Comparison of ENCODE assay signal across 8 cellular contexts in the genomic region with DNA sequence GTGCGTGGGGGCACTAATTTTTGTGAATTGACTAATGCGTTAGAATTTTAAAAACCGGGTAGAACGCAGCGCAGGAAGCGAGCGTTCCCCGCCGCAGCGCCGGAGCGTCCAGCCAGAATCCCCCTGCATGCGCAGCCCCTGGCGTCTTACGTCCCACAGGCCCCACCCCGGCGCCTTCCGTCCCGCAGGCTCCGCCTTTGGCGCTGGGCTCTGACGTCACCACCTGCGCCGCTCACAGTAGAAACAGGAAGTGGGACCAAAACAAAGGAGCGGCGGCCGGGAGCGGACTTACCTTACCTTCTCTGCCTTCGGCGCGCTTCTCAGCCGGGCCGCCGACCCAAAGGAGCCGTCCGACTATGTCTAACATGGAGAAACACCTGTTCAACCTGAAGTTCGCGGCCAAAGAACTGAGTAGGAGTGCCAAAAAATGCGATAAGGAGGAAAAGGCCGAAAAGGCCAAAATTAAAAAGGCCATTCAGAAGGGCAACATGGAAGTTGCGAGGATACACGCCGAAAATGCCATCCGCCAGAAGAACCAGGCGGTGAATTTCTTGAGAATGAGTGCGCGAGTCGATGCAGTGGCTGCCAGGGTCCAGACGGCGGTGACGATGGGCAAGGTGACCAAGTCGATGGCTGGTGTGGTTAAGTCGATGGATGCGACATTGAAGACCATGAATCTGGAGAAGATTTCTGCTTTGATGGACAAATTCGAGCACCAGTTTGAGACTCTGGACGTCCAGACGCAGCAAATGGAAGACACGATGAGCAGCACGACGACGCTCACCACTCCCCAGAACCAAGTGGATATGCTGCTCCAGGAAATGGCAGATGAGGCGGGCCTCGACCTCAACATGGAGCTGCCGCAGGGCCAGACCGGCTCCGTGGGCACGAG. TPM values are rescaled to one million over a fixed set of nuclear protein-coding genes. Genes with fewer than 3 reads are reported as not detected.
DNase-seq lines count a peak whose midpoint lies in the region; ATAC-seq and TF ChIP-seq lines count a peak whose summit lies in the region.

Gene CHMP1B, plus strand, starts transcription at position 258 of the 892 bp plus-strand sequence. Its CDS starts 99 bp downstream, at position 357.

- in situ Hi-C loops in KBM-7 (cut with MboI; ENCODE audit: low pct_unique_long_range_greater_than_20kb, low sequenced_read_pairs): no loop called here

- peak within 1 kb of the TSS; percentile 100 for H3K9ac ChIP-seq in muscle layer of colon (ENCODE audit: low read length)

- H3K4me3 ChIP-seq in esophagus (ENCODE audit: low read depth in 1 of 2, low read length in 2 of 2) (peak within 1 kb of the TSS; percentile 78 to 91), muscle layer of colon (ENCODE audit: low read depth in 1 of 2, low read length in 2 of 2) (peak within 1 kb of the TSS; percentile 90 to 100)

- H3K36me3 ChIP-seq in esophagus (ENCODE audit: control insufficient read depth in 2 of 2, insufficient read depth in 2 of 2, low read length in 1 of 2) (no peaks in the 10 kb centered on the region), muscle layer of colon (ENCODE audit: insufficient read depth, low read length) (peaks cover 4% of the 10 kb centered on the region)

- H3K9me3 ChIP-seq in esophagus (ENCODE audit: control insufficient read depth in 2 of 2, insufficient read depth in 1 of 2, low read depth in 1 of 2, low read length in 1 of 2) (no peaks in the 10 kb centered on the region), muscle layer of colon (ENCODE audit: low read length) (no peaks in the 10 kb centered on the region)

- H3K9me3 Mint-ChIP-seq in activated T-cell treated with anti-CD3 and anti-CD28 coated beads, Interleukin-2, amount 50 U/mL, for 4 hours: no peaks in the 10 kb centered on the region

- H3K4me1 ChIP-seq in esophagus (ENCODE audit: control insufficient read depth in 2 of 2, insufficient read depth in 2 of 2, low read length in 1 of 2) (peaks cover 0 to 4% of the 10 kb centered on the region in 2 donors), muscle layer of colon (ENCODE audit: insufficient read depth, low read length) (peaks cover 27% of the 10 kb centered on the region)

- H3K27me3 Mint-ChIP-seq in activated T-cell treated with anti-CD3 and anti-CD28 coated beads, Interleukin-2, amount 50 U/mL, for 4 hours (ENCODE audit: low read depth): no peaks in the 10 kb centered on the region

- H3K4me3 Mint-ChIP-seq in activated T-cell treated with anti-CD3 and anti-CD28 coated beads, Interleukin-2, amount 50 U/mL, for 4 hours: peak within 1 kb of the TSS; percentile 100

- H3K27me3 ChIP-seq in esophagus (ENCODE audit: control insufficient read depth in 1 of 2, insufficient read depth in 2 of 2, low read length in 2 of 2): no peaks in the 10 kb centered on the region
- no peaks in the 10 kb centered on the region for H3K27me3 ChIP-seq in muscle layer of colon (ENCODE audit: control insufficient read depth in 1 of 2, insufficient read depth in 2 of 2, low read length in 2 of 2)

- WGBS in esophagus, 2 donors: 0% methylated on average over 67 of the region's 67 CpGs

- DNase-seq in DMS153 (lab: John Stamatoyannopoulos, UW): peak; percentile 74
- DNase-seq in KBM-7: peak; percentile 98
- DNase-seq in activated T-cell treated with anti-CD3 and anti-CD28 coated beads, Interleukin-2, amount 50 U/mL, for 4 hours: peak; percentile 96
- DNase-seq in stimulated activated CD8-positive, alpha-beta memory T cell treated with anti-CD3 and anti-CD28 coated beads, Interleukin-7, amount 100 ng/mL, for 24 hours (ENCODE audit: low read depth): peak; percentile 97

- peak; percentile 92 for ATAC-seq in GM21619 (IDR thresholded peaks at IDR 0.05; ENCODE audit: unreplicated experiment)
- peak; percentile 95 to 96 for ATAC-seq in activated T-cell treated with anti-CD3 and anti-CD28 coated beads, Interleukin-2, amount 50 U/mL, for 4 hours

- peaks cover 36% of the 10 kb centered on the region for H3K4me1 Mint-ChIP-seq in activated T-cell treated with anti-CD3 and anti-CD28 coated beads, Interleukin-2, amount 50 U/mL, for 4 hours (ENCODE audit: low read depth)

- H3K36me3 Mint-ChIP-seq in activated T-cell treated with anti-CD3 and anti-CD28 coated beads, Interleukin-2, amount 50 U/mL, for 4 hours (ENCODE audit: insufficient read depth): peaks cover 3% of the 10 kb centered on the region

- H3K27ac ChIP-seq in esophagus (ENCODE audit: low read depth in 2 of 2, low read length in 1 of 2) (peak within 1 kb of the TSS; percentile 92 to 98), muscle layer of colon (ENCODE audit: low read depth, low read length) (peak within 1 kb of the TSS; percentile 99)

TF ChIP-seq in PFSK-1, 5 proteins besides CTCF, POLR2A, EP300 and RAD21:
- TF ChIP-seq, protein P1, sequence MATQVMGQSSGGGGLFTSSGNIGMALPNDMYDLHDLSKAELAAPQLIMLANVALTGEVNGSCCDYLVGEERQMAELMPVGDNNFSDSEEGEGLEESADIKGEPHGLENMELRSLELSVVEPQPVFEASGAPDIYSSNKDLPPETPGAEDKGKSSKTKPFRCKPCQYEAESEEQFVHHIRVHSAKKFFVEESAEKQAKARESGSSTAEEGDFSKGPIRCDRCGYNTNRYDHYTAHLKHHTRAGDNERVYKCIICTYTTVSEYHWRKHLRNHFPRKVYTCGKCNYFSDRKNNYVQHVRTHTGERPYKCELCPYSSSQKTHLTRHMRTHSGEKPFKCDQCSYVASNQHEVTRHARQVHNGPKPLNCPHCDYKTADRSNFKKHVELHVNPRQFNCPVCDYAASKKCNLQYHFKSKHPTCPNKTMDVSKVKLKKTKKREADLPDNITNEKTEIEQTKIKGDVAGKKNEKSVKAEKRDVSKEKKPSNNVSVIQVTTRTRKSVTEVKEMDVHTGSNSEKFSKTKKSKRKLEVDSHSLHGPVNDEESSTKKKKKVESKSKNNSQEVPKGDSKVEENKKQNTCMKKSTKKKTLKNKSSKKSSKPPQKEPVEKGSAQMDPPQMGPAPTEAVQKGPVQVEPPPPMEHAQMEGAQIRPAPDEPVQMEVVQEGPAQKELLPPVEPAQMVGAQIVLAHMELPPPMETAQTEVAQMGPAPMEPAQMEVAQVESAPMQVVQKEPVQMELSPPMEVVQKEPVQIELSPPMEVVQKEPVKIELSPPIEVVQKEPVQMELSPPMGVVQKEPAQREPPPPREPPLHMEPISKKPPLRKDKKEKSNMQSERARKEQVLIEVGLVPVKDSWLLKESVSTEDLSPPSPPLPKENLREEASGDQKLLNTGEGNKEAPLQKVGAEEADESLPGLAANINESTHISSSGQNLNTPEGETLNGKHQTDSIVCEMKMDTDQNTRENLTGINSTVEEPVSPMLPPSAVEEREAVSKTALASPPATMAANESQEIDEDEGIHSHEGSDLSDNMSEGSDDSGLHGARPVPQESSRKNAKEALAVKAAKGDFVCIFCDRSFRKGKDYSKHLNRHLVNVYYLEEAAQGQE (IDR thresholded peaks at IDR 0.05; ENCODE audit: insufficient read depth in 1 of 2, low read depth in 2 of 2, low read length in 2 of 2): no peak
- TF ChIP-seq FOXP2 (optimal IDR thresholded peaks at IDR 0.05; ENCODE audit: borderline replicate concordance, extremely low read depth, extremely low read length, insufficient read depth): peak; percentile 93
- peak; percentile 90 for TF ChIP-seq POLR2AphosphoS5 (IDR thresholded peaks at IDR 0.05; ENCODE audit: low read depth, low read length)
- peak; percentile 66; the same call in 1 of the 2 replicates for TF ChIP-seq TAF1 (IDR thresholded peaks at IDR 0.05; ENCODE audit: borderline replicate concordance, insufficient read depth, low read length)
- TF ChIP-seq SIN3A (IDR thresholded peaks at IDR 0.05; ENCODE audit: borderline replicate concordance, insufficient read depth, low read length): peak; percentile 98

RNA-seq across cellular contexts. Expression of gene CHMP1B, which starts in this region (rescaled TPM):
- 18.2 TPM for polyA plus RNA-seq in PFSK-1 (2012; ENCODE audit: insufficient read length, low read depth)
- total RNA-seq in activated T-cell treated with anti-CD3 and anti-CD28 coated beads, Interleukin-2, amount 50 U/mL, for 4 hours: 10 to 100 TPM; 20.6 to 23.1 (median 21.1) TPM
- polyA plus RNA-seq in esophagus: 10 to 100 TPM; 26.8 to 31.5 TPM

Comparison
In these comparisons a context has a peak if more than half of its experiments do, and no peak if none do; other contexts are left out.
1. Peak in every context shown above with its lines: DNase-seq, ATAC-seq, H3K4me3 ChIP-seq and H3K27ac ChIP-seq.